Comparison of ENCODE assay signal across 33 cellular contexts in the genomic region with DNA sequence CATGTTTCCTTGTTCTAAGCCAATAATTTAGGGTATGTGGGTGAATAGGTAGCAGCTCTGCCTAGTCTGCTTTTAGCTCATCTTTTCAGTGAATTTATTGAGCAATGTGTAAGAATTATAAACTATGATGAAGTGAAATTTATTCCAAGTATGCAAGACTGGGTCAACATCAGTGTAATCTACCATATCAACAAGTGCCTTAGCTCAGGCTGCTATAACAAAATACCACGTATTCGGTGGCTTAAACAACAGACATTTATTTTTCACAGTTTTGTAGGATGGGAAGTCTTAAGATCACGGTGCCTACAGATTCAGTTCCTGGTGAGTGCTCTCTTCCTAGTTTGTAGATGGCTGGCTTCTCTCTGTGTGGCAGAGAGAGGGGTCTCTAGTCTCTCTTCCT.
"Had no signal": no experiment of that assay in that cellular context is flagged by ENCODE, and none has a peak within 500 bp of the region (broad histone marks: within the 10 kb centered on the region; RNA-seq: fewer than 3 reads in every experiment).

No MANE protein-coding gene starts in this region.

- H3K9me3 Mint-ChIP-seq: activated CD4-positive, alpha-beta memory T cell treated with anti-CD3 and anti-CD28 coated beads, Interleukin-2, amount 10 ng/mL, durations not matched to agents 7 days and 5 days; activated naive CD4-positive, alpha-beta T cell treated with anti-CD3 and anti-CD28 coated beads, Interleukin-2, amount 50 U/mL, for 72 hours; activated T-cell treated with anti-CD3 and anti-CD28 coated beads, Interleukin-2, amount 50 U/mL, for 72 hours; activated T-helper 2 cell treated with anti-CD3 and anti-CD28 coated beads, Interferon-gamma antibody, Interleukin-2, Interleukin-4, amounts not matched to agents 10 μg/mL and 5 μg/mL and 100 μg/mL, durations not matched to agents 14 hours and 24 hours and 36 hours; IgD-negative memory B cell had no signal

- H3K9me3 ChIP-seq: body of pancreas, breast epithelium, Peyer's patch had no signal

- DNase-seq: activated CD4-positive, alpha-beta memory T cell treated with anti-CD3 and anti-CD28 coated beads, Interleukin-2, amount 10 ng/mL, durations not matched to agents 7 days and 5 days; activated CD4-positive, alpha-beta T cell treated with anti-CD3 and anti-CD28 coated beads for 1 hour; activated CD4-positive, alpha-beta T cell treated with anti-CD3 and anti-CD28 coated beads for 48 hours; activated CD4-positive, CD25-positive, alpha-beta regulatory T cell; activated CD8-positive, alpha-beta memory T cell treated with anti-CD3 and anti-CD28 coated beads for 24 hours; activated CD8-positive, alpha-beta memory T cell treated with anti-CD3 and anti-CD28 coated beads, Interleukin-2, amount 10 ng/mL, durations not matched to agents 7 days and 5 days; activated CD8-positive, alpha-beta memory T cell treated with anti-CD3 and anti-CD28 coated beads, Interleukin-2, amount 50 U/mL, for 48 hours; activated gamma-delta T cell; activated naive CD4-positive, alpha-beta T cell treated with Interleukin-2 at 50 U/mL for 16 hours; activated T-cell treated with anti-CD3 and anti-CD28 coated beads, Interleukin-2, amount 50 U/mL, for 1 hour; activated T-cell treated with anti-CD3 and anti-CD28 coated beads, Interleukin-2, amount 50 U/mL, for 72 hours; amniotic stem cell; aorta; body of pancreas; Karpas-422; KBM-7; NCI-H1105; NCI-H1417 treated with DMSO at 0.1 percent for 48 hours; NCI-H187 treated with DMSO at 0.1 percent for 48 hours; NCI-H2081 treated with DMSO at 0.1 percent for 48 hours; NCI-H345; Peyer's patch; RPMI8226; SIG-M5; SW 1271; T-helper 1 cell; T-helper 2 cell; T-helper 9 cell had no signal

- H3K4me3 ChIP-seq: body of pancreas, breast epithelium, Peyer's patch had no signal

- H3K27me3 Mint-ChIP-seq: activated CD8-positive, alpha-beta memory T cell treated with anti-CD3 and anti-CD28 coated beads, Interleukin-2, amount 10 ng/mL, durations not matched to agents 7 days and 5 days; IgD-negative memory B cell had no signal

- H3K27ac Mint-ChIP-seq: activated CD4-positive, alpha-beta memory T cell treated with anti-CD3 and anti-CD28 coated beads, Interleukin-2, amount 10 ng/mL, durations not matched to agents 7 days and 5 days; activated CD8-positive, alpha-beta memory T cell treated with anti-CD3 and anti-CD28 coated beads, Interleukin-2, amount 10 ng/mL, durations not matched to agents 7 days and 5 days; activated naive CD4-positive, alpha-beta T cell treated with anti-CD3 and anti-CD28 coated beads, Interleukin-2, amount 50 U/mL, for 72 hours; activated T-cell treated with anti-CD3 and anti-CD28 coated beads, Interleukin-2, amount 50 U/mL, for 72 hours; activated T-helper 2 cell treated with anti-CD3 and anti-CD28 coated beads, Interferon-gamma antibody, Interleukin-2, Interleukin-4, amounts not matched to agents 10 μg/mL and 5 μg/mL and 100 μg/mL, durations not matched to agents 14 hours and 24 hours and 36 hours; IgD-negative memory B cell had no signal

- H3K27me3 ChIP-seq: body of pancreas, breast epithelium, Peyer's patch had no signal

- H3K27ac ChIP-seq: body of pancreas, breast epithelium, Peyer's patch, VCaP had no signal

- ATAC-seq: activated CD8-positive, alpha-beta memory T cell treated with anti-CD3 and anti-CD28 coated beads, Interleukin-2, amount 10 ng/mL, durations not matched to agents 7 days and 5 days; activated naive CD4-positive, alpha-beta T cell treated with anti-CD3 and anti-CD28 coated beads, Interleukin-2, amount 50 U/mL, for 72 hours; activated T-cell treated with anti-CD3 and anti-CD28 coated beads, Interleukin-2, amount 50 U/mL, for 72 hours; body of pancreas had no signal

- H3K4me1 ChIP-seq: body of pancreas, breast epithelium, Peyer's patch had no signal

- H3K36me3 Mint-ChIP-seq: activated CD8-positive, alpha-beta memory T cell treated with anti-CD3 and anti-CD28 coated beads, Interleukin-2, amount 10 ng/mL, durations not matched to agents 7 days and 5 days; activated naive CD4-positive, alpha-beta T cell treated with anti-CD3 and anti-CD28 coated beads, Interleukin-2, amount 50 U/mL, for 72 hours had no signal

- H3K36me3 ChIP-seq: breast epithelium, Peyer's patch had no signal

- H3K4me1 Mint-ChIP-seq: IgD-negative memory B cell had no signal

- H3K4me3 Mint-ChIP-seq: activated CD4-positive, alpha-beta memory T cell treated with anti-CD3 and anti-CD28 coated beads, Interleukin-2, amount 10 ng/mL, durations not matched to agents 7 days and 5 days; activated CD8-positive, alpha-beta memory T cell treated with anti-CD3 and anti-CD28 coated beads, Interleukin-2, amount 10 ng/mL, durations not matched to agents 7 days and 5 days; activated T-cell treated with anti-CD3 and anti-CD28 coated beads, Interleukin-2, amount 50 U/mL, for 72 hours; IgD-negative memory B cell had no signal
